In genomic region chr7:41809081-41809480, GRCh38 we compare ENCODE assay signal across 20 cellular contexts.
DNase-seq lines count a peak whose midpoint lies in the region; FAIRE-seq and TF ChIP-seq lines count a peak whose summit lies in the region.
"Had no signal": no experiment of that assay in that cellular context is flagged by ENCODE, and none has a peak within 500 bp of the region (broad histone marks: within the 10 kb centered on the region; RNA-seq: fewer than 3 reads in every experiment).

No MANE protein-coding gene starts in this region.

- CTCF ChIA-PET in H1 (lab: Charles Lee; ENCODE audit: partially characterized antibody), result no interaction called here

- H3K4ac ChIP-seq in H1 (replicated peaks; ENCODE audit: insufficient read length, low read depth, low read length), result no peak overlapping the region

- H3K27me3 ChIP-seq in HUES48 (ENCODE audit: control insufficient read depth, insufficient read depth, low read length) (no peaks in the 10 kb centered on the region), H1 (replicated peaks in 1 of 4; ENCODE audit: control insufficient read depth in 3 of 4, extremely low read depth in 1 of 4, insufficient read depth in 3 of 4, low read length in 3 of 4) (no peaks in the 10 kb centered on the region), smooth muscle cell (ENCODE audit: low read depth) (no peaks in the 10 kb centered on the region)
- H3K27me3 ChIP-seq: BE2C had no signal

- H2BK12ac ChIP-seq in H1 (ENCODE audit: low read depth, low read length), result no peak overlapping the region

- TF ChIP-seq RAD21 in H1 (IDR thresholded peaks at IDR 0.05 in 1 of 2, conservative IDR thresholded peaks at IDR 0.05 in 1 of 2; ENCODE audit: low read depth in 2 of 2, low read length in 2 of 2), result no peak

- H4K20me1 ChIP-seq in H1 (replicated peaks in 1 of 2; ENCODE audit: control insufficient read depth in 1 of 2, insufficient read depth in 2 of 2, low read length in 2 of 2) (no peaks in the 10 kb centered on the region), smooth muscle cell (ENCODE audit: low read depth) (no peaks in the 10 kb centered on the region)

- H3K9me3 ChIP-seq in HUES48 (ENCODE audit: control insufficient read depth, insufficient read depth, low read length) (peaks cover 10% of the 10 kb centered on the region; the same call in 1 of the 2 replicates), H1 (ENCODE audit: insufficient read depth in 2 of 2, low read depth in 1 of 2, low read length in 1 of 2) (peaks cover 9% of the 10 kb centered on the region in 2 experiments; a peak in 2 of 4 replicates), smooth muscle cell (replicated peaks; ENCODE audit: low read depth) (no peaks in the 10 kb centered on the region)
- H3K9me3 ChIP-seq: A549, BE2C had no signal

- H3F3A ChIP-seq in smooth muscle cell (ENCODE audit: low read depth), result no peaks in the 10 kb centered on the region

- H4K91ac ChIP-seq in H1 (replicated peaks; ENCODE audit: insufficient read length, low read length), result no peak overlapping the region

- H3K23me2 ChIP-seq in H1 (ENCODE audit: low read depth, low read length), result no peaks in the 10 kb centered on the region

- no peaks in the 10 kb centered on the region for H3K79me1 ChIP-seq in H1 (ENCODE audit: low read depth, low read length)

- peak overlapping the region; percentile 1 to 17; a peak in 2 of 4 replicates for H3K4me2 ChIP-seq in H1 (ENCODE audit: insufficient read depth in 1 of 2, low read depth in 2 of 2, low read length in 2 of 2)
- H3K4me2 ChIP-seq in smooth muscle cell, result peak overlapping the region; percentile 22
- H3K4me2 ChIP-seq: A549 had no signal

- no peak for TF ChIP-seq POLR2A in H1 (IDR thresholded peaks at IDR 0.05; ENCODE audit: control extremely low read depth in 1 of 2, low read depth in 2 of 2, low read length in 2 of 2)

- FAIRE-seq in H1 (lab: Jason Lieb, UNC), result no peak
- FAIRE-seq: A549, D721Med, G401.6, GM12891, HepG2 had no signal

- DNase-seq in MV-4-11 (lab: John Stamatoyannopoulos, UW) (peak; percentile 70), H1 (ENCODE audit: low read depth in 1 of 2, low spot score in 2 of 2) (no peak), smooth muscle cell (lab: John Stamatoyannopoulos, UW; ENCODE audit: unreplicated experiment) (no peak), anterior cingulate cortex (lab: John Stamatoyannopoulos, UW) (no peak), NCI-H1436 treated with DMSO at 0.1 percent for 48 hours (lab: John Stamatoyannopoulos, UW) (no peak), NCI-H1930 (lab: John Stamatoyannopoulos, UW) (no peak)
- DNase-seq: BE2C; CD8-positive, alpha-beta T cell; COR-L47; DMS153; DMS79 treated with DMSO at 0.1 percent for 48 hours; GOT3; HFFc6 had no signal

- no peak overlapping the region for H2BK15ac ChIP-seq in H1 (ENCODE audit: low read length)

- H3K4me1 ChIP-seq in HUES48 (ENCODE audit: control insufficient read depth, insufficient read depth, low read length) (peaks cover 36% of the 10 kb centered on the region), H1 (replicated peaks in 1 of 4; ENCODE audit: control insufficient read depth in 3 of 4, insufficient read depth in 4 of 4, low read length in 3 of 4) (peaks cover 0 to 9% (median 3%) of the 10 kb centered on the region in 4 experiments; a peak in 3 of 7 replicates), smooth muscle cell (ENCODE audit: low read depth) (peaks cover 5% of the 10 kb centered on the region)
- H3K4me1 ChIP-seq: A549, BE2C had no signal

- H2BK20ac ChIP-seq in H1 (ENCODE audit: low read length), result peak overlapping the region; percentile 87; the same call in 1 of the 2 replicates

- no peaks in the 10 kb centered on the region for H3K79me2 ChIP-seq in H1 (ENCODE audit: control insufficient read depth in 1 of 2, insufficient read depth in 2 of 2, low read length in 2 of 2)
- no peaks in the 10 kb centered on the region for H3K79me2 ChIP-seq in smooth muscle cell (ENCODE audit: low read depth)

- POLR2A ChIA-PET in H1 (lab: Charles Lee; ENCODE audit: partially characterized antibody), result no interaction called here

- WGBS in H1 (ENCODE audit: extremely low coverage in 1 of 2, insufficient coverage in 1 of 2, insufficient read length in 1 of 2, insufficient replicate concordance in 2 of 2, low coverage in 1 of 2, low lambda C conversion rate in 2 of 2, missing lambda C conversion rate in 1 of 2), 2 experiments, result 88% methylated on average over 2 of the region's 2 CpGs; no CpG with 5 or more reads in 1 of the 2 experiments
- 54% methylated on average over 2 of the region's 2 CpGs for WGBS in smooth muscle cell (ENCODE audit: low lambda C conversion rate)

- H4K5ac ChIP-seq in H1 (ENCODE audit: insufficient read length, low read depth, low read length), result no peak overlapping the region

- H3K9ac ChIP-seq in HUES48 (ENCODE audit: low read depth, low read length), result no peak overlapping the region
- H3K9ac ChIP-seq in H1 (replicated peaks in 1 of 4; ENCODE audit: extremely low read depth in 1 of 4, low read depth in 3 of 4, low read length in 3 of 4), result no peak overlapping the region
- H3K9ac ChIP-seq in smooth muscle cell (ENCODE audit: low read depth), result no peak overlapping the region

- H3K36me3 ChIP-seq in HUES48 (ENCODE audit: control insufficient read depth, insufficient read depth, low read length) (no peaks in the 10 kb centered on the region), H1 (ENCODE audit: control insufficient read depth in 2 of 4, insufficient read depth in 4 of 4, low read length in 3 of 4) (no peaks in the 10 kb centered on the region), smooth muscle cell (ENCODE audit: low read depth) (no peaks in the 10 kb centered on the region)
- H3K36me3 ChIP-seq: BE2C had no signal

- H2BK5ac ChIP-seq in H1 (ENCODE audit: low read depth, low read length), result peak overlapping the region; percentile 73; the same call in 1 of the 2 replicates

- no peak for TF ChIP-seq EP300 in H1 (IDR thresholded peaks at IDR 0.05; ENCODE audit: borderline replicate concordance in 1 of 2, low read depth in 2 of 2, low read length in 2 of 2)

- peak overlapping the region; percentile 91 for H3K27ac ChIP-seq in HUES48 (ENCODE audit: low read depth, low read length)
- peak overlapping the region; percentile 56; the same call in 1 of the 2 replicates for H3K27ac ChIP-seq in H1 (ENCODE audit: low read depth, low read length)
- H3K27ac ChIP-seq in smooth muscle cell (ENCODE audit: low read depth), result no peak overlapping the region
- H3K27ac ChIP-seq: A549, C4-2B had no signal

- TF ChIP-seq CTCF in H1 (IDR thresholded peaks at IDR 0.05; ENCODE audit: control extremely low read depth in 1 of 3, insufficient read depth in 1 of 3, low read depth in 1 of 3, low read length in 3 of 3) (no peak), smooth muscle cell (IDR thresholded peaks at IDR 0.05; ENCODE audit: borderline replicate concordance, insufficient read depth, poor library complexity, severe bottlenecking) (no peak)

- H3K56ac ChIP-seq in H1 (replicated peaks; ENCODE audit: insufficient read length, low read depth, low read length), result no peak overlapping the region

- peak overlapping the region; percentile 88 for H2BK120ac ChIP-seq in H1 (replicated peaks; ENCODE audit: low read depth, low read length)

- no peak overlapping the region for H2AK5ac ChIP-seq in H1 (ENCODE audit: low read depth, low read length)

- no peak overlapping the region for H4K8ac ChIP-seq in H1 (ENCODE audit: extremely low read depth, insufficient read depth, low read length)

- H3K18ac ChIP-seq in H1 (ENCODE audit: extremely low read depth, low read length), result no peak overlapping the region

- no peak overlapping the region for H3K23ac ChIP-seq in H1 (ENCODE audit: insufficient read length)

- no peak overlapping the region for H2AFZ ChIP-seq in H1 (ENCODE audit: low read length)
- no peak overlapping the region for H2AFZ ChIP-seq in smooth muscle cell (ENCODE audit: low read depth)

- no peak overlapping the region for H3K4me3 ChIP-seq in HUES48 (ENCODE audit: low read depth, low read length)
- H3K4me3 ChIP-seq in H1 (ENCODE audit: extremely low read depth in 1 of 4, insufficient read depth in 2 of 4, low read depth in 3 of 4, low read length in 4 of 4), result peak overlapping the region in 1 of 4 experiments; percentile 7; a peak in 1 of 8 replicates
- no peak overlapping the region for H3K4me3 ChIP-seq in smooth muscle cell
- H3K4me3 ChIP-seq: A549 had no signal

- H3K14ac ChIP-seq in H1 (ENCODE audit: insufficient read length), result no peak overlapping the region

TF ChIP-seq in H1, 55 proteins besides CTCF, POLR2A, EP300 and RAD21:
- TF ChIP-seq RFX5 (IDR thresholded peaks at IDR 0.05; ENCODE audit: borderline replicate concordance, low read depth, low read length) (no peak), JUND (IDR thresholded peaks at IDR 0.05; ENCODE audit: low read length) (no peak), EZH2 (IDR thresholded peaks at IDR 0.05; ENCODE audit: low read depth, low read length, severe bottlenecking) (no peak), HDAC2 (IDR thresholded peaks at IDR 0.05; ENCODE audit: borderline replicate concordance in 1 of 2, low read depth in 2 of 2, low read length in 2 of 2) (no peak), CBX8 (IDR thresholded peaks at IDR 0.05; ENCODE audit: borderline replicate concordance, low read depth, low read length) (no peak), RNF2 (IDR thresholded peaks at IDR 0.05; ENCODE audit: borderline replicate concordance, low read depth, low read length, missing control alignments, poor library complexity, severe bottlenecking) (no peak), CBX5 (IDR thresholded peaks at IDR 0.05; ENCODE audit: low read depth, low read length) (no peak), ZNF274 (IDR thresholded peaks at IDR 0.05; ENCODE audit: borderline replicate concordance, extremely low read depth, low read length) (no peak), EGR1 (IDR thresholded peaks at IDR 0.05; ENCODE audit: borderline replicate concordance, low read depth, low read length) (no peak), SP4 (IDR thresholded peaks at IDR 0.05; ENCODE audit: low read length) (no peak), MAFK (IDR thresholded peaks at IDR 0.05; ENCODE audit: low read depth, low read length) (no peak)
TF ChIP-seq in H1: peak in this region for 0.
